15 cellular contexts compared by ENCODE assay signal in the genomic region with DNA sequence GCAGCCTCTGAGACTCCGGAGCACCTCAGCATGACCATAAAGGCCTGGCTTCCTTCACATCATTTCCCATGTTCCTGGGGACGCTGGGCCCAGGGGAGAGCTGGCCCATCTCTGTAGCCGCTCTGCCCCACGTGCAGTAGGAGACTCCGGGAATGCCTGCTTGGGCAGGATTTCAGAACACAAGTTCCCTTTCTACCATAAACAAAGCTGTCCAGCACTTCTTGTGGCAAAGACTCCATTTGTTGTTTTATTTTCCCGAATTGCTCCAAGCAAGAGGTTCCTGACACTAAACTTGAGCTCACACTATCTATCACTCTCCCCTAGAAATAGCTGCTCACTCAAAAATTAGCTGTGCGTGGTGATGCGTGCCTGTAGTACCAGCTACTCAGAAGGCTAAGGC.
"Had no signal": no experiment of that assay in that cellular context is flagged by ENCODE, and none has a peak within 500 bp of the region (broad histone marks: within the 10 kb centered on the region; RNA-seq: fewer than 3 reads in every experiment).

No MANE protein-coding gene starts in this region.

- DNase-seq: activated CD4-positive, alpha-beta T cell treated with anti-CD3 and anti-CD28 coated beads, Interleukin-2, amount 10 ng/mL, durations not matched to agents 7 days and 5 days; activated CD8-positive, alpha-beta T cell treated with anti-CD3 and anti-CD28 coated beads, Interleukin-2, amount 10 ng/mL, durations not matched to agents 7 days and 5 days; activated T-cell treated with anti-CD3 and anti-CD28 coated beads, Interleukin-2, amount 50 U/mL, for 24 hours; cortex of kidney; immature natural killer cell; left ventricle myocardium superior; stomach; T-helper 2 cell had no signal

- H3K4me1 Mint-ChIP-seq: memory B cell had no signal

- H3K27ac ChIP-seq: brain microvascular endothelial cell, esophagus muscularis mucosa, skin epidermis, stomach had no signal

- ATAC-seq: activated CD8-positive, alpha-beta T cell treated with anti-CD3 and anti-CD28 coated beads, Interleukin-2, amount 10 ng/mL, durations not matched to agents 7 days and 5 days; left ventricle myocardium superior had no signal

- H3K9me3 Mint-ChIP-seq: activated CD4-positive, alpha-beta T cell treated with anti-CD3 and anti-CD28 coated beads, Interleukin-2, amount 10 ng/mL, durations not matched to agents 7 days and 5 days; activated naive CD4-positive, alpha-beta T cell treated with anti-CD3 and anti-CD28 coated beads for 36 hours; activated T-cell treated with anti-CD3 and anti-CD28 coated beads, Interleukin-2, amount 50 U/mL, for 24 hours; memory B cell; neural crest cell had no signal

- H3K4me3 Mint-ChIP-seq: activated CD4-positive, alpha-beta T cell treated with anti-CD3 and anti-CD28 coated beads, Interleukin-2, amount 10 ng/mL, durations not matched to agents 7 days and 5 days; activated CD8-positive, alpha-beta T cell treated with anti-CD3 and anti-CD28 coated beads, Interleukin-2, amount 10 ng/mL, durations not matched to agents 7 days and 5 days; activated naive CD4-positive, alpha-beta T cell treated with anti-CD3 and anti-CD28 coated beads for 36 hours; activated T-cell treated with anti-CD3 and anti-CD28 coated beads, Interleukin-2, amount 50 U/mL, for 24 hours; immature natural killer cell; memory B cell; neural crest cell had no signal

- H3K9me3 ChIP-seq: esophagus muscularis mucosa, stomach had no signal

- H3K4me1 ChIP-seq: esophagus muscularis mucosa, stomach had no signal

- H3K36me3 Mint-ChIP-seq: memory B cell had no signal

- H3K36me3 ChIP-seq: brain microvascular endothelial cell, esophagus muscularis mucosa, stomach had no signal

- H3K4me3 ChIP-seq: esophagus muscularis mucosa, skin epidermis, stomach had no signal

- H3K27ac Mint-ChIP-seq: activated CD4-positive, alpha-beta T cell treated with anti-CD3 and anti-CD28 coated beads, Interleukin-2, amount 10 ng/mL, durations not matched to agents 7 days and 5 days; activated CD8-positive, alpha-beta T cell treated with anti-CD3 and anti-CD28 coated beads, Interleukin-2, amount 10 ng/mL, durations not matched to agents 7 days and 5 days; activated naive CD4-positive, alpha-beta T cell treated with anti-CD3 and anti-CD28 coated beads for 36 hours; activated T-cell treated with anti-CD3 and anti-CD28 coated beads, Interleukin-2, amount 50 U/mL, for 24 hours; memory B cell; progenitor cell of endocrine pancreas had no signal
